ENCODE assay signal across 30 cellular contexts in the genomic region with DNA sequence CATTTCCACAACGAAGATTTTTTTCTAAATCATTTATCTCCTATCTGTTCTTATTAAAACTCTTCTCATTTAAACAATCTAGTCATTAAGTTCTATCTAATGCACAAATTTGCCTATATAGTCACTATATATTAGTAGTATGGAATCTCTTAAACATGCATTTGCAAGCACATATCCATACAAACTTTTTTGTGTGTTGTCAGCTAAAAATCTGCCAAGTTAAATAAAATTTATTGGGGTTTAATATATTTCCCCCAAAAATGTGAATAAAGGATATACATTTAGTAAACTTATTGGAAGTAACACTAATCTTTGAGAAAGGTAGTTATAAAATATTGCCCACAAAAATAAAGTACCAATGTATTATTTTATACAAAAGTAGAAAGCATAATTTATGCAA.
"Had no signal": no experiment of that assay in that cellular context is flagged by ENCODE, and none has a peak within 500 bp of the region (broad histone marks: within the 10 kb centered on the region; RNA-seq: fewer than 3 reads in every experiment).

No MANE protein-coding gene starts in this region.

- ATAC-seq: natural killer cell; psoas muscle; right cardiac atrium; sciatic nerve; stimulated activated naive B cell treated with anti-CD40 and anti-IgM and Interleukin-4, amounts not matched to agents 10 μg/mL and 1 μg/mL and 100 μg/mL, for 72 hours had no signal

- H3K36me3 ChIP-seq: neural progenitor cell, ovary, thoracic aorta, thyroid gland had no signal

- H2AFZ ChIP-seq: neural progenitor cell, parathyroid adenoma had no signal

- H3K4me3 Mint-ChIP-seq: natural killer cell; nephron; neural progenitor cell; stimulated activated naive B cell treated with anti-CD40 and anti-IgM and Interleukin-4, amounts not matched to agents 10 μg/mL and 1 μg/mL and 100 μg/mL, for 72 hours; stimulated activated naive CD8-positive, alpha-beta T cell treated with anti-CD3 and anti-CD28 coated beads, Interleukin-15, Interleukin-2, amounts not matched to agents 100 ng/mL and 50 ng/mL, for 24 hours had no signal

- H3K4me2 ChIP-seq: neural progenitor cell, smooth muscle cell had no signal

- DNase-seq: natural killer cell; occipital lobe; ovary; posterior cingulate gyrus; psoas muscle; right cardiac atrium; spleen; stimulated activated CD4-positive, alpha-beta T cell treated with anti-CD3 and anti-CD28 coated beads, Interleukin-12 subunit alpha, Interleukin-12 subunit beta, amount 100 ng/mL, for 4 hours; stimulated activated CD4-positive, alpha-beta T cell treated with anti-CD3 and anti-CD28 coated beads, Interleukin-1b, Interleukin-23, amount 100 ng/mL, for 48 hours; stimulated activated CD4-positive, alpha-beta T cell treated with anti-CD3 and anti-CD28 coated beads, Interleukin-4, amount 100 ng/mL, for 1 hour; stimulated activated CD4-positive, alpha-beta T cell treated with anti-CD3 and anti-CD28 coated beads, Interleukin-4, amount 100 ng/mL, for 4 hours; stimulated activated CD8-positive, alpha-beta memory T cell treated with anti-CD3 and anti-CD28 coated beads, Interleukin-4, amount 100 ng/mL, for 48 hours; stimulated activated naive B cell treated with anti-CD40 and anti-IgM and Interleukin-4, amounts not matched to agents 10 μg/mL and 1 μg/mL and 100 μg/mL, for 72 hours; stimulated activated naive CD4-positive, alpha-beta T cell treated with Interleukin-2 at 50 U/mL for 16 hours; stomach; thyroid gland; trophoblast cell; upper lobe of left lung had no signal

- H3K9me3 Mint-ChIP-seq: natural killer cell; nephron; neural progenitor cell; stimulated activated naive B cell treated with anti-CD40 and anti-IgM and Interleukin-4, amounts not matched to agents 10 μg/mL and 1 μg/mL and 100 μg/mL, for 72 hours; stimulated activated naive CD8-positive, alpha-beta T cell treated with anti-CD3 and anti-CD28 coated beads, Interleukin-15, Interleukin-2, amounts not matched to agents 100 ng/mL and 50 ng/mL, for 24 hours had no signal

- H3K9me3 ChIP-seq: ovary, psoas muscle, spleen, stomach, thoracic aorta, thyroid gland, tibial nerve, upper lobe of left lung, vagina had no signal

- H3K4me3 ChIP-seq: neural progenitor cell, ovary, psoas muscle, skin epidermis, smooth muscle cell, spleen, stomach, thoracic aorta, thyroid gland, tibial nerve, upper lobe of left lung, vagina had no signal

- H3K27ac ChIP-seq: neural progenitor cell, ovary, parathyroid adenoma, psoas muscle, skin epidermis, spleen, stomach, thoracic aorta, thyroid gland, tibial nerve, upper lobe of left lung, vagina had no signal

- H3K27ac Mint-ChIP-seq: natural killer cell; nephron; neural progenitor cell; progenitor cell of endocrine pancreas; stimulated activated naive B cell treated with anti-CD40 and anti-IgM and Interleukin-4, amounts not matched to agents 10 μg/mL and 1 μg/mL and 100 μg/mL, for 72 hours; stimulated activated naive CD8-positive, alpha-beta T cell treated with anti-CD3 and anti-CD28 coated beads, Interleukin-15, Interleukin-2, amounts not matched to agents 100 ng/mL and 50 ng/mL, for 24 hours had no signal

- H3K9ac ChIP-seq: neural progenitor cell, parathyroid adenoma had no signal

- H3K27me3 Mint-ChIP-seq: progenitor cell of endocrine pancreas; stimulated activated naive B cell treated with anti-CD40 and anti-IgM and Interleukin-4, amounts not matched to agents 10 μg/mL and 1 μg/mL and 100 μg/mL, for 72 hours; stimulated activated naive CD8-positive, alpha-beta T cell treated with anti-CD3 and anti-CD28 coated beads, Interleukin-15, Interleukin-2, amounts not matched to agents 100 ng/mL and 50 ng/mL, for 24 hours had no signal

- H3K27me3 ChIP-seq: neural progenitor cell, ovary, spleen, stomach, thyroid gland, tibial nerve, upper lobe of left lung, vagina had no signal

- H3K36me3 Mint-ChIP-seq: natural killer cell had no signal

- FAIRE-seq: urothelium cell line had no signal

- H3K4me1 Mint-ChIP-seq: natural killer cell; nephron; stimulated activated naive B cell treated with anti-CD40 and anti-IgM and Interleukin-4, amounts not matched to agents 10 μg/mL and 1 μg/mL and 100 μg/mL, for 72 hours had no signal

- H3K4me1 ChIP-seq: parathyroid adenoma, psoas muscle, spleen, stomach, upper lobe of left lung, vagina had no signal
